In the genomic region with DNA sequence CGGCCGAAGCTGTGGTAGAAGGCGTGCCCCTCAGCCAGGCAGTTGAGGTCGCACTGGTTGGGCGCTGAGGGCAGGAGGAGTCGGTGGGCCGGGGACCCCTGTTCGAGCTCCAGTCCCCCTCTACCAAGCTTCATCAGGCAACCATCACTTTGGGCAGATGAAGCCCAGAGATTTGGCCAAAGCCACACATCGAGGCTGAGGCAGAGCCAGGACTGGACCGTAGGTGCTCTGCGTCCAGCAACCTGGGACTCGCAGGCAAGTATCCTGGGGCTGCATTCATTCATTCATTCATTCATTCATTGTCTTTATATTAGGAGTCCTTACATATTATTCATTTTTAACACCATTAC, we compare ENCODE assay signal across 8 cellular contexts. TPM values are rescaled to one million over a fixed set of nuclear protein-coding genes. Genes with fewer than 3 reads are reported as not detected.
DNase-seq lines count a peak whose midpoint lies in the region; ATAC-seq and TF ChIP-seq lines count a peak whose summit lies in the region.

No MANE protein-coding gene starts in this region.

- H3K27ac Mint-ChIP-seq in T-cell: peak overlapping the region in 1 of 2 donors; percentile 58

- H3K36me3 Mint-ChIP-seq in T-cell: no peaks in the 10 kb centered on the region

- peaks cover 0 to 4% of the 10 kb centered on the region in 2 donors for H3K27me3 Mint-ChIP-seq in T-cell

- POLR2A ChIA-PET in T-cell (lab: Charles Lee): no interaction called here

- TF ChIP-seq CTCF in fibroblast of pulmonary artery (IDR thresholded peaks at IDR 0.05; ENCODE audit: low read length, missing control alignments): no peak
- TF ChIP-seq CTCF in retinal pigment epithelial cell (conservative IDR thresholded peaks at IDR 0.05; ENCODE audit: low read depth, low read length): no peak

- peak overlapping the region; percentile 36; the same call in 1 of the 2 replicates for H3K9ac ChIP-seq in ES-I3 (ENCODE audit: low read depth, low read length)

- H3K36me3 ChIP-seq in ES-I3 (ENCODE audit: insufficient read depth, low read length): no peaks in the 10 kb centered on the region

- H3K4me1 Mint-ChIP-seq in T-cell: peaks cover 17 to 31% (median 18%) of the 10 kb centered on the region in 3 donors

- CTCF ChIA-PET in T-cell (lab: Charles Lee): interaction anchor here in 1 of 2 donors (0.7 kb wide), 1 partner anchor 17 kb away, joined by 3 read pairs; the partner anchor contains the start of gene REEP6

- H3K4me3 ChIP-seq in fibroblast of pulmonary artery (replicated peaks; ENCODE audit: low read depth, low read length) (peak overlapping the region; percentile 37), retinal pigment epithelial cell (ENCODE audit: low read length) (peak overlapping the region; percentile 10)

- H3K4me3 Mint-ChIP-seq in T-cell: peak overlapping the region in 2 of 3 donors; percentile 32 to 81

- ATAC-seq in T-cell (replicated peaks in 1 of 4) (peak in 1 of 4 experiments; percentile 0), GM21423 (IDR thresholded peaks at IDR 0.05; ENCODE audit: unreplicated experiment) (no peak)

- H3K4me1 ChIP-seq in ES-I3 (ENCODE audit: insufficient read depth, low read length): no peaks in the 10 kb centered on the region; the same call in 1 of the 2 replicates

- no peaks in the 10 kb centered on the region for H3K9me3 Mint-ChIP-seq in T-cell

- no peaks in the 10 kb centered on the region for H3K9me3 ChIP-seq in ES-I3 (ENCODE audit: control insufficient read depth, insufficient read depth, low read length)

- DNase-seq in T-cell (no peak), fibroblast of pulmonary artery (ENCODE audit: low read depth) (no peak), retinal pigment epithelial cell (ENCODE audit: low read depth) (no peak), Ammon's horn (ENCODE audit: low spot score) (no peak), ureter (ENCODE audit: low spot score) (no peak), AG08396 (ENCODE audit: low spot score) (no peak)

RNA-seq across cellular contexts. Expression of gene ADAMTSL5, which starts 4.3 kb away (rescaled TPM):
- total RNA-seq in T-cell (1 to 10 TPM; 5.7 to 7.9 (median 6.9) TPM), ureter (12.5 TPM)

RNA-seq across cellular contexts. Expression of gene PLK5, which starts 15.4 kb away (rescaled TPM):
- total RNA-seq in T-cell (not detected), ureter (not detected)

RNA-seq across cellular contexts. Expression of gene REEP6, which starts 17.5 kb away (rescaled TPM):
- total RNA-seq in T-cell (1 to 10 TPM; 2.2 to 6.9 (median 5.5) TPM), ureter (50.0 TPM)

RNA-seq across cellular contexts. Expression of gene PCSK4, which starts 18.3 kb away (rescaled TPM):
- total RNA-seq in T-cell (1 to 10 TPM; 5.2 to 9.8 (median 5.6) TPM), ureter (4.5 TPM)

RNA-seq across cellular contexts. Expression of gene C19orf25, which starts 29.5 kb away (rescaled TPM):
- total RNA-seq in T-cell (10 to 100 TPM; 30.8 to 76.2 (median 71.4) TPM), ureter (23.9 TPM)
